In the genomic region with DNA sequence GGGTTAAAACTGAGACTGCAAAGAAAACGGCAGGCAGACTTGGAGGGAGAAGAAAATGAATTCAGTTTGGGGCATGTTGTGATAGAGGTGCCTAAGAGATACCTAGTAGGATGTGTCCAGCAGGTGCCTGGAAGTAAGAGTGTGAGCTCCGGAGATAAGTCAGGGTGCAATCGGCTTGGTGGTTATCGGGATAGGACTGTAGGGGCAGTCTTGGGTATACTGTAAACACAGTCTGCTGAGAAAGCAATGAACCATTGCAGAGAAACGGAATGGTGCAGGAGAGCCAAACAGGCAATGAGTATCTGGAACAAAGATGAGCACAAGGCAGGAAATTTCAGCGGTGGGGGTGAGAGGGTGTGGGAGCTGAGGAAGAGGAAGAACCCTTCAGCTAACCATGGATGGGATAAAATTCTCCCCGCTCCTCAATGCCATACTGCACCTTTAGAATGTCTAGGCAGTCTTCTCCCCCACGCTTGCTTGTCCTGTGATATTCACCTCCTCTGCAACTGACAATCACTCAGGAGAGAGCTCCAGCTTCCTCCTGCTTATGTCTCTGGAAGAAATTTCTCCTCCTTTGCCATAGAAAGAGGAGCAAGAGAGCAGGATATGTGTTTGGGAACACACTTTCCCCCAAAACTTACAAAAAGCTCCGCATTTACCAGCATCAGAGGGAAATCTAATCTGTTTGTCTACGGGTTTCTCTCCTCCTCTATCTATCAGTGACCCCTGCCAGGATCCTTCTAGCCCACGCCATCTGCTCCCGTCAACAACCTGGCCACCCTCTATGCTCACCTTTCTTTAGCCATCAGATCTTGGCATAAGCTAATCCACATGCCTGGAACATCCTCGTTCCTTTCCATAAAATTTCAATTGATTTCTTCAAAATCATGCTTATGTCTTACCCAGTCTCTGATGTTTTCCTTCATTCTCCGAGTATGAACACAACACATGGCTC, we compare ENCODE assay signal across 1 cellular context.
TF ChIP-seq lines count a peak whose summit lies in the region.

No MANE protein-coding gene starts in this region.

TF ChIP-seq in K562, 482 proteins besides CTCF, POLR2A, EP300 and RAD21 (continues in another document):
- TF ChIP-seq HOMEZ (CRISPR knock-in tag; IDR thresholded peaks at IDR 0.05): 0 out of 2 replicates have a peak, but pooled peaks have one; percentile 37
- TF ChIP-seq ZNF830 (CRISPR knock-in tag; IDR thresholded peaks at IDR 0.05): no peak
- no peak for TF ChIP-seq MED1 (CRISPR knock-in tag; IDR thresholded peaks at IDR 0.05; ENCODE audit: borderline replicate concordance)
- no peak for TF ChIP-seq ZNF311 (CRISPR knock-in tag; IDR thresholded peaks at IDR 0.05)
- 0 out of 2 replicates have a peak, but pooled peaks have one; percentile 4 for TF ChIP-seq CREM (IDR thresholded peaks at IDR 0.05; ENCODE audit: low read depth)
- TF ChIP-seq, protein P1, sequence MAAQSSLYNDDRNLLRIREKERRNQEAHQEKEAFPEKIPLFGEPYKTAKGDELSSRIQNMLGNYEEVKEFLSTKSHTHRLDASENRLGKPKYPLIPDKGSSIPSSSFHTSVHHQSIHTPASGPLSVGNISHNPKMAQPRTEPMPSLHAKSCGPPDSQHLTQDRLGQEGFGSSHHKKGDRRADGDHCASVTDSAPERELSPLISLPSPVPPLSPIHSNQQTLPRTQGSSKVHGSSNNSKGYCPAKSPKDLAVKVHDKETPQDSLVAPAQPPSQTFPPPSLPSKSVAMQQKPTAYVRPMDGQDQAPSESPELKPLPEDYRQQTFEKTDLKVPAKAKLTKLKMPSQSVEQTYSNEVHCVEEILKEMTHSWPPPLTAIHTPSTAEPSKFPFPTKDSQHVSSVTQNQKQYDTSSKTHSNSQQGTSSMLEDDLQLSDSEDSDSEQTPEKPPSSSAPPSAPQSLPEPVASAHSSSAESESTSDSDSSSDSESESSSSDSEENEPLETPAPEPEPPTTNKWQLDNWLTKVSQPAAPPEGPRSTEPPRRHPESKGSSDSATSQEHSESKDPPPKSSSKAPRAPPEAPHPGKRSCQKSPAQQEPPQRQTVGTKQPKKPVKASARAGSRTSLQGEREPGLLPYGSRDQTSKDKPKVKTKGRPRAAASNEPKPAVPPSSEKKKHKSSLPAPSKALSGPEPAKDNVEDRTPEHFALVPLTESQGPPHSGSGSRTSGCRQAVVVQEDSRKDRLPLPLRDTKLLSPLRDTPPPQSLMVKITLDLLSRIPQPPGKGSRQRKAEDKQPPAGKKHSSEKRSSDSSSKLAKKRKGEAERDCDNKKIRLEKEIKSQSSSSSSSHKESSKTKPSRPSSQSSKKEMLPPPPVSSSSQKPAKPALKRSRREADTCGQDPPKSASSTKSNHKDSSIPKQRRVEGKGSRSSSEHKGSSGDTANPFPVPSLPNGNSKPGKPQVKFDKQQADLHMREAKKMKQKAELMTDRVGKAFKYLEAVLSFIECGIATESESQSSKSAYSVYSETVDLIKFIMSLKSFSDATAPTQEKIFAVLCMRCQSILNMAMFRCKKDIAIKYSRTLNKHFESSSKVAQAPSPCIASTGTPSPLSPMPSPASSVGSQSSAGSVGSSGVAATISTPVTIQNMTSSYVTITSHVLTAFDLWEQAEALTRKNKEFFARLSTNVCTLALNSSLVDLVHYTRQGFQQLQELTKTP (IDR thresholded peaks at IDR 0.05; ENCODE audit: low read depth in 1 of 2, partially characterized antibody in 2 of 2): no peak
- TF ChIP-seq, protein P2, sequence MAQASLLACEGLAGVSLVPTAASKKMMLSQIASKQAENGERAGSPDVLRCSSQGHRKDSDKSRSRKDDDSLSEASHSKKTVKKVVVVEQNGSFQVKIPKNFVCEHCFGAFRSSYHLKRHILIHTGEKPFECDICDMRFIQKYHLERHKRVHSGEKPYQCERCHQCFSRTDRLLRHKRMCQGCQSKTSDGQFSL (CRISPR knock-in tag; IDR thresholded peaks at IDR 0.05): 0 out of 2 replicates have a peak, but pooled peaks have one; percentile 53
- TF ChIP-seq, protein P2 (tag; IDR thresholded peaks at IDR 0.05): no peak
- peak; percentile 92 for TF ChIP-seq CTBP1 (IDR thresholded peaks at IDR 0.05; ENCODE audit: borderline replicate concordance)
- TF ChIP-seq COPS2 (conservative IDR thresholded peaks at IDR 0.05): no peak
- TF ChIP-seq FOXK2 (conservative IDR thresholded peaks at IDR 0.05 in 1 of 2, IDR thresholded peaks at IDR 0.05 in 1 of 2; ENCODE audit: low read depth in 2 of 2): peak; percentile 84 to 92
- peak; percentile 69 for TF ChIP-seq CC2D1A (IDR thresholded peaks at IDR 0.05)
- no peak for TF ChIP-seq TCF7 (IDR thresholded peaks at IDR 0.05; ENCODE audit: borderline replicate concordance)
- no peak for TF ChIP-seq BMI1 (IDR thresholded peaks at IDR 0.05; ENCODE audit: low read length)
- peak; percentile 87 for TF ChIP-seq SMARCA4 (IDR thresholded peaks at IDR 0.05)
- TF ChIP-seq TOE1 (IDR thresholded peaks at IDR 0.05; ENCODE audit: borderline replicate concordance): 0 out of 2 replicates have a peak, but pooled peaks have one; percentile 38
- TF ChIP-seq TOE1 (CRISPR knock-in tag; IDR thresholded peaks at IDR 0.05; ENCODE audit: borderline replicate concordance, low read depth): no peak
- peak; percentile 56; the same call in 1 of the 2 replicates for TF ChIP-seq ELF4 (CRISPR knock-in tag; IDR thresholded peaks at IDR 0.05)
- 0 out of 2 replicates have a peak, but pooled peaks have one; percentile 36 for TF ChIP-seq STAT5A (IDR thresholded peaks at IDR 0.05; ENCODE audit: borderline replicate concordance, low read length)
- TF ChIP-seq GATAD2A (IDR thresholded peaks at IDR 0.05): peak; percentile 83
- 0 out of 2 replicates have a peak, but pooled peaks have one; percentile 18 for TF ChIP-seq ZBTB17 (CRISPR knock-in tag; IDR thresholded peaks at IDR 0.05)
- no peak for TF ChIP-seq ZNF224 (CRISPR knock-in tag; IDR thresholded peaks at IDR 0.05)
- no peak for TF ChIP-seq RBM15 (IDR thresholded peaks at IDR 0.05; ENCODE audit: insufficient read depth, low read length)
- TF ChIP-seq SRSF1 (IDR thresholded peaks at IDR 0.05; ENCODE audit: low read depth, low read length): no peak
- TF ChIP-seq, protein P3, sequence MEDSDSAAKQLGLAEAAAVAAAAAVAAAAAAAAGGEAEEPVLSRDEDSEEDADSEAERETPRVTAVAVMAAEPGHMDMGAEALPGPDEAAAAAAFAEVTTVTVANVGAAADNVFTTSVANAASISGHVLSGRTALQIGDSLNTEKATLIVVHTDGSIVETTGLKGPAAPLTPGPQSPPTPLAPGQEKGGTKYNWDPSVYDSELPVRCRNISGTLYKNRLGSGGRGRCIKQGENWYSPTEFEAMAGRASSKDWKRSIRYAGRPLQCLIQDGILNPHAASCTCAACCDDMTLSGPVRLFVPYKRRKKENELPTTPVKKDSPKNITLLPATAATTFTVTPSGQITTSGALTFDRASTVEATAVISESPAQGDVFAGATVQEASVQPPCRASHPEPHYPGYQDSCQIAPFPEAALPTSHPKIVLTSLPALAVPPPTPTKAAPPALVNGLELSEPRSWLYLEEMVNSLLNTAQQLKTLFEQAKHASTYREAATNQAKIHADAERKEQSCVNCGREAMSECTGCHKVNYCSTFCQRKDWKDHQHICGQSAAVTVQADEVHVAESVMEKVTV (CRISPR knock-in tag; IDR thresholded peaks at IDR 0.05): peak; percentile 57; the same call in 1 of the 2 replicates
- TF ChIP-seq ZNF431 (CRISPR knock-in tag; IDR thresholded peaks at IDR 0.05): 0 out of 2 replicates have a peak, but pooled peaks have one; percentile 22
- 0 out of 2 replicates have a peak, but pooled peaks have one; percentile 38 for TF ChIP-seq PHB2 (IDR thresholded peaks at IDR 0.05; ENCODE audit: low read depth)
- TF ChIP-seq NBN (IDR thresholded peaks at IDR 0.05; ENCODE audit: low read depth): peak; percentile 49; the same call in 1 of the 2 replicates
- peak; percentile 88 for TF ChIP-seq HDGF (IDR thresholded peaks at IDR 0.05)
- peak; percentile 84 for TF ChIP-seq TCF3 (CRISPR knock-in tag; IDR thresholded peaks at IDR 0.05)
- TF ChIP-seq SMAD3 (CRISPR knock-in tag; conservative IDR thresholded peaks at IDR 0.05): 0 out of 2 replicates have a peak, but pooled peaks have one; percentile 30
- no peak for TF ChIP-seq POU5F1 (IDR thresholded peaks at IDR 0.05; ENCODE audit: borderline replicate concordance, low read depth, low read length, partially characterized antibody)
- TF ChIP-seq KDM1A (IDR thresholded peaks at IDR 0.05): peak; percentile 65 to 74
- TF ChIP-seq MCM3 (IDR thresholded peaks at IDR 0.05): no peak
- TF ChIP-seq, protein P4, sequence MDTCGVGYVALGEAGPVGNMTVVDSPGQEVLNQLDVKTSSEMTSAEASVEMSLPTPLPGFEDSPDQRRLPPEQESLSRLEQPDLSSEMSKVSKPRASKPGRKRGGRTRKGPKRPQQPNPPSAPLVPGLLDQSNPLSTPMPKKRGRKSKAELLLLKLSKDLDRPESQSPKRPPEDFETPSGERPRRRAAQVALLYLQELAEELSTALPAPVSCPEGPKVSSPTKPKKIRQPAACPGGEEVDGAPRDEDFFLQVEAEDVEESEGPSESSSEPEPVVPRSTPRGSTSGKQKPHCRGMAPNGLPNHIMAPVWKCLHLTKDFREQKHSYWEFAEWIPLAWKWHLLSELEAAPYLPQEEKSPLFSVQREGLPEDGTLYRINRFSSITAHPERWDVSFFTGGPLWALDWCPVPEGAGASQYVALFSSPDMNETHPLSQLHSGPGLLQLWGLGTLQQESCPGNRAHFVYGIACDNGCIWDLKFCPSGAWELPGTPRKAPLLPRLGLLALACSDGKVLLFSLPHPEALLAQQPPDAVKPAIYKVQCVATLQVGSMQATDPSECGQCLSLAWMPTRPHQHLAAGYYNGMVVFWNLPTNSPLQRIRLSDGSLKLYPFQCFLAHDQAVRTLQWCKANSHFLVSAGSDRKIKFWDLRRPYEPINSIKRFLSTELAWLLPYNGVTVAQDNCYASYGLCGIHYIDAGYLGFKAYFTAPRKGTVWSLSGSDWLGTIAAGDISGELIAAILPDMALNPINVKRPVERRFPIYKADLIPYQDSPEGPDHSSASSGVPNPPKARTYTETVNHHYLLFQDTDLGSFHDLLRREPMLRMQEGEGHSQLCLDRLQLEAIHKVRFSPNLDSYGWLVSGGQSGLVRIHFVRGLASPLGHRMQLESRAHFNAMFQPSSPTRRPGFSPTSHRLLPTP (IDR thresholded peaks at IDR 0.05; ENCODE audit: borderline replicate concordance, extremely low read depth, insufficient read length): no peak
- no peak for TF ChIP-seq HNRNPK (IDR thresholded peaks at IDR 0.05; ENCODE audit: low read depth, low read length, poor library complexity, severe bottlenecking)
- TF ChIP-seq TSHZ1 (CRISPR knock-in tag; IDR thresholded peaks at IDR 0.05): no peak
- no peak for TF ChIP-seq NR3C1 (CRISPR knock-in tag; IDR thresholded peaks at IDR 0.05)
- peak; percentile 80; the same call in 1 of the 2 replicates for TF ChIP-seq EHMT2 (IDR thresholded peaks at IDR 0.05)
- no peak for TF ChIP-seq FIP1L1 (IDR thresholded peaks at IDR 0.05; ENCODE audit: low read depth, low read length, poor library complexity, severe bottlenecking)
- no peak for TF ChIP-seq PTTG1 (tag; IDR thresholded peaks at IDR 0.05; ENCODE audit: low read depth)
- no peak for TF ChIP-seq ZFP30 (CRISPR knock-in tag; IDR thresholded peaks at IDR 0.05; ENCODE audit: borderline replicate concordance)
- TF ChIP-seq, protein P5, sequence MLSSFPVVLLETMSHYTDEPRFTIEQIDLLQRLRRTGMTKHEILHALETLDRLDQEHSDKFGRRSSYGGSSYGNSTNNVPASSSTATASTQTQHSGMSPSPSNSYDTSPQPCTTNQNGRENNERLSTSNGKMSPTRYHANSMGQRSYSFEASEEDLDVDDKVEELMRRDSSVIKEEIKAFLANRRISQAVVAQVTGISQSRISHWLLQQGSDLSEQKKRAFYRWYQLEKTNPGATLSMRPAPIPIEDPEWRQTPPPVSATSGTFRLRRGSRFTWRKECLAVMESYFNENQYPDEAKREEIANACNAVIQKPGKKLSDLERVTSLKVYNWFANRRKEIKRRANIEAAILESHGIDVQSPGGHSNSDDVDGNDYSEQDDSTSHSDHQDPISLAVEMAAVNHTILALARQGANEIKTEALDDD (IDR thresholded peaks at IDR 0.05): peak; percentile 75
